Comparison of ENCODE assay signal across 17 cellular contexts in genomic region chr6:34722451-34722850, GRCh38. TPM values are rescaled to one million over a fixed set of nuclear protein-coding genes. Genes with fewer than 3 reads are reported as not detected.
DNase-seq lines count a peak whose midpoint lies in the region; ATAC-seq, FAIRE-seq and TF ChIP-seq lines count a peak whose summit lies in the region.
"Had no signal": no experiment of that assay in that cellular context is flagged by ENCODE, and none has a peak within 500 bp of the region (broad histone marks: within the 10 kb centered on the region; RNA-seq: fewer than 3 reads in every experiment).

No MANE protein-coding gene starts in this region.

- peak overlapping the region; percentile 86 for H3K27ac Mint-ChIP-seq in mesothelial cell of epicardium
- no peak overlapping the region for H3K27ac Mint-ChIP-seq in activated naive CD4-positive, alpha-beta T cell treated with anti-CD3 and anti-CD28 coated beads, Interleukin-2, amount 50 U/mL, for 72 hours
- H3K27ac Mint-ChIP-seq: CD8-positive, alpha-beta memory T cell; IgD-negative memory B cell had no signal

- no peaks in the 10 kb centered on the region for H3K79me2 ChIP-seq in HepG2 (ENCODE audit: insufficient read depth, low read length)

- BruUV-seq in HepG2 (replicated peaks; lab: Mats Ljungman, UMichigan): no TSS peak

- FAIRE-seq in HepG2 (lab: Jason Lieb, UNC): no peak

- H3K9ac ChIP-seq in HepG2 (ENCODE audit: insufficient read depth, low read depth, low read length): no peak overlapping the region

- DNase-seq in HepG2 (ENCODE audit: low spot score) (no peak), right lobe of liver (no peak), amniotic epithelial cell (ENCODE audit: low read depth) (peak; percentile 42), mesothelial cell of epicardium (ENCODE audit: low spot score in 2 of 2, unreplicated experiment in 2 of 2) (no peak), upper lobe of right lung (no peak), left colon (no peak), NCI-H446 treated with DMSO at 0.1 percent for 48 hours (lab: John Stamatoyannopoulos, UW) (no peak)
- no peak for DNase-seq in activated naive CD4-positive, alpha-beta T cell treated with anti-CD3 and anti-CD28 coated beads, Interleukin-2, amount 50 U/mL, for 72 hours (ENCODE audit: low spot score in 2 of 2)
- DNase-seq: AML-193; CD8-positive, alpha-beta memory T cell; DMS53; GF-D8; GOT3; HCEC 1CT had no signal

- no peaks in the 10 kb centered on the region for H3K27me3 Mint-ChIP-seq in mesothelial cell of epicardium (ENCODE audit: low read depth)
- H3K27me3 Mint-ChIP-seq: IgD-negative memory B cell had no signal

- no peak overlapping the region for H3K27ac ChIP-seq in HepG2 (ENCODE audit: extremely low read length, insufficient read depth, low read length)
- no peak overlapping the region for H3K27ac ChIP-seq in right lobe of liver
- H3K27ac ChIP-seq in upper lobe of right lung: no peak overlapping the region
- H3K27ac ChIP-seq: 22Rv1, BLaER1 had no signal

- intact Hi-C loops in HepG2 (cut with micrococcal nuclease; ENCODE audit: unreplicated experiment) (no loop called here), right lobe of liver (cut with DNase I) (no loop called here), upper lobe of right lung (cut with DNase I) (no loop called here), left colon (cut with DNase I, micrococcal nuclease) (no loop called here)

- in situ Hi-C loops in HepG2 (cut with HindIII; ENCODE audit: extremely low pct_ligation_motif_present, low pct_unique_long_range_greater_than_20kb): no loop called here

- H3K4me1 ChIP-seq in HepG2 (ENCODE audit: insufficient read depth, low read length): peaks cover 37% of the 10 kb centered on the region
- no peaks in the 10 kb centered on the region for H3K4me1 ChIP-seq in right lobe of liver
- H3K4me1 ChIP-seq in upper lobe of right lung: peaks cover 5% of the 10 kb centered on the region

- H3K4me3 Mint-ChIP-seq in mesothelial cell of epicardium: no peak overlapping the region
- H3K4me3 Mint-ChIP-seq: CD8-positive, alpha-beta memory T cell; IgD-negative memory B cell had no signal

- no peak for TF ChIP-seq RAD21 in HepG2 (CRISPR knock-in tag; IDR thresholded peaks at IDR 0.05)

- CTCF ChIA-PET in HepG2 (lab: Yijun Ruan, JAX; ENCODE audit: low intra/inter-chr PET ratio, low total read pairs): no interaction called here

- H3K4me2 ChIP-seq in HepG2 (ENCODE audit: low read depth, low read length): peak overlapping the region; percentile 53

- H4K20me1 ChIP-seq in HepG2 (ENCODE audit: insufficient read depth, low read length): no peaks in the 10 kb centered on the region
- H4K20me1 ChIP-seq: BLaER1 had no signal

- H3K9me3 Mint-ChIP-seq in mesothelial cell of epicardium: peaks cover 5% of the 10 kb centered on the region
- no peaks in the 10 kb centered on the region for H3K9me3 Mint-ChIP-seq in activated naive CD4-positive, alpha-beta T cell treated with anti-CD3 and anti-CD28 coated beads, Interleukin-2, amount 50 U/mL, for 72 hours

- H3K9me3 ChIP-seq in HepG2 (ENCODE audit: low read length): 0 out of 2 replicates have a peak, but pooled peaks cover 6% of the 10 kb centered on the region
- H3K9me3 ChIP-seq in right lobe of liver: no peaks in the 10 kb centered on the region
- no peaks in the 10 kb centered on the region for H3K9me3 ChIP-seq in upper lobe of right lung

- H3K36me3 ChIP-seq in HepG2 (replicated peaks in 1 of 2; ENCODE audit: control insufficient read depth in 1 of 2, insufficient read depth in 2 of 2, low read length in 2 of 2): no peaks in the 10 kb centered on the region
- no peaks in the 10 kb centered on the region for H3K36me3 ChIP-seq in right lobe of liver
- H3K36me3 ChIP-seq in upper lobe of right lung: no peaks in the 10 kb centered on the region
- H3K36me3 ChIP-seq: BLaER1 had no signal

- H3K36me3 Mint-ChIP-seq in mesothelial cell of epicardium: no peaks in the 10 kb centered on the region
- H3K36me3 Mint-ChIP-seq in activated naive CD4-positive, alpha-beta T cell treated with anti-CD3 and anti-CD28 coated beads, Interleukin-2, amount 50 U/mL, for 72 hours: no peaks in the 10 kb centered on the region
- H3K36me3 Mint-ChIP-seq: CD8-positive, alpha-beta memory T cell had no signal

- ATAC-seq in HepG2 (no peak; the same call in 2 of the 3 replicates), right lobe of liver (no peak), upper lobe of right lung (peak; percentile 38), left colon (no peak)
- no peak for ATAC-seq in activated naive CD4-positive, alpha-beta T cell treated with anti-CD3 and anti-CD28 coated beads, Interleukin-2, amount 50 U/mL, for 72 hours

- H2AFZ ChIP-seq in HepG2 (ENCODE audit: low read length): peak overlapping the region; percentile 76

- TF ChIP-seq CTCF in HepG2 (CRISPR knock-in tag; IDR thresholded peaks at IDR 0.05) (no peak), right lobe of liver (IDR thresholded peaks at IDR 0.05) (no peak), mesothelial cell of epicardium (IDR thresholded peaks at IDR 0.05; ENCODE audit: unreplicated experiment) (no peak), upper lobe of right lung (IDR thresholded peaks at IDR 0.05) (no peak)

- TF ChIP-seq EP300 in HepG2 (IDR thresholded peaks at IDR 0.05; ENCODE audit: low read depth in 2 of 2, low read length in 2 of 2) (no peak), HepG2 (CRISPR knock-in tag; IDR thresholded peaks at IDR 0.05; ENCODE audit: borderline replicate concordance) (no peak)

- peaks cover 28% of the 10 kb centered on the region for H3K4me1 Mint-ChIP-seq in mesothelial cell of epicardium
- H3K4me1 Mint-ChIP-seq: CD8-positive, alpha-beta memory T cell had no signal

- TF ChIP-seq POLR2A in HepG2 (IDR thresholded peaks at IDR 0.05; ENCODE audit: insufficient read depth in 1 of 2, low read depth in 2 of 2, low read length in 2 of 2): no peak
- no peak for TF ChIP-seq POLR2A in right lobe of liver (IDR thresholded peaks at IDR 0.05)

- H3K27me3 ChIP-seq in HepG2 (ENCODE audit: control insufficient read depth in 1 of 2, insufficient read depth in 2 of 2, low read length in 2 of 2): no peaks in the 10 kb centered on the region
- no peaks in the 10 kb centered on the region for H3K27me3 ChIP-seq in right lobe of liver
- no peaks in the 10 kb centered on the region for H3K27me3 ChIP-seq in upper lobe of right lung
- H3K27me3 ChIP-seq: BLaER1 had no signal

- 53% methylated on average over 8 of the region's 8 CpGs for WGBS in HepG2 (ENCODE audit: low lambda C conversion rate)
- 80% methylated on average over 3 of the region's 8 CpGs for WGBS in right lobe of liver (ENCODE audit: insufficient coverage, low coverage, low lambda C conversion rate, missing lambda C conversion rate)

- H3K4me3 ChIP-seq in HepG2 (replicated peaks in 1 of 3; ENCODE audit: insufficient read depth in 1 of 3, low read depth in 2 of 3, low read length in 3 of 3) (no peak overlapping the region), right lobe of liver (no peak overlapping the region), upper lobe of right lung (no peak overlapping the region)
- H3K4me3 ChIP-seq: BLaER1 had no signal

- POLR2A ChIA-PET in HepG2 (lab: Yijun Ruan, JAX): interaction anchor here (0.7 kb wide), 1 partner anchor 94 kb away, joined by 3 read pairs; no protein-coding TSS in a partner anchor

RNA-seq across cellular contexts. Expression of gene ILRUN, which starts 25.9 kb away (rescaled TPM):
- 66.6 and 90.8 TPM in 2 replicates for total RNA-seq in HepG2 (2016; rRNA removed; fragmentation: Illumina TruSeq; extraction: Trizol)
- 20.3 and 22.0 TPM in 2 replicates for total RNA-seq in HepG2 (2016; cell fraction: cytosol; rRNA removed; fragmentation: Illumina TruSeq; extraction: Trizol; ENCODE audit: low read depth)
- total RNA-seq in HepG2 (2016; cell fraction: insoluble cytoplasmic fraction; rRNA removed; fragmentation: Illumina TruSeq; extraction: Trizol): 66.5 and 79.2 TPM in 2 replicates
- 93.9 and 107 TPM in 2 replicates for total RNA-seq in HepG2 (2016; cell fraction: membrane; rRNA removed; fragmentation: Illumina TruSeq; extraction: Trizol)
- 37.4 and 39.5 TPM in 2 replicates for total RNA-seq in HepG2 (2016; cell fraction: nucleus; rRNA removed; fragmentation: Illumina TruSeq; extraction: Trizol)
- 45.5 and 50.6 TPM in 2 replicates for polyA plus RNA-seq in HepG2 (2011; rRNA removed)
- polyA plus RNA-seq in HepG2 (2011; cell fraction: cytosol; rRNA removed): 39.2 and 46.8 TPM in 2 replicates
- 18.1 and 22.0 TPM in 2 replicates for polyA plus RNA-seq in HepG2 (2011; cell fraction: nucleus; rRNA removed)
- 76.7 and 76.9 TPM in 2 replicates for polyA plus RNA-seq in HepG2 (2012)
- 23.8 and 24.6 TPM in 2 replicates for polyA plus RNA-seq in HepG2 (2016; cell fraction: cytosol; fragmentation: Illumina TruSeq; extraction: Trizol; ENCODE audit: low read depth)
- polyA plus RNA-seq in HepG2 (2016; cell fraction: insoluble cytoplasmic fraction; fragmentation: Illumina TruSeq; extraction: Trizol; ENCODE audit: low read depth): 79.1 and 86.9 TPM in 2 replicates
- polyA plus RNA-seq in HepG2 (2016; cell fraction: membrane; fragmentation: Illumina TruSeq; extraction: Trizol; ENCODE audit: low read depth): 82.0 and 93.2 TPM in 2 replicates
- polyA plus RNA-seq in HepG2 (2016; cell fraction: nucleus; fragmentation: Illumina TruSeq; extraction: Trizol; ENCODE audit: insufficient read depth, low read depth): 42.3 and 46.6 TPM in 2 replicates
- 122 and 124 TPM in 2 replicates for polyA minus RNA-seq in HepG2 (2011; rRNA and poly(A)+ RNA removed; ENCODE audit: low replicate concordance)
- 45.1 and 48.4 TPM in 2 replicates for polyA minus RNA-seq in HepG2 (2011; cell fraction: cytosol; rRNA and poly(A)+ RNA removed)
- polyA minus RNA-seq in HepG2 (2011; cell fraction: nucleus; rRNA and poly(A)+ RNA removed): 27.2 and 30.5 TPM in 2 replicates
- total RNA-seq in right lobe of liver: 10 to 100 TPM; 55.5 to 89.1 (median 67.1) TPM
- 55.6 to 61.0 TPM (median 59.4 TPM) in 3 replicates for total RNA-seq in mesothelial cell of epicardium
- total RNA-seq in upper lobe of right lung: 101 TPM
- 10 to 100 TPM; 48.0 to 57.6 TPM for total RNA-seq in left colon
- total RNA-seq in activated naive CD4-positive, alpha-beta T cell treated with anti-CD3 and anti-CD28 coated beads, Interleukin-2, amount 50 U/mL, for 72 hours: 10 to 100 TPM; 53.3 to 64.1 TPM

RNA-seq across cellular contexts. Expression of gene SNRPC, which starts 34.9 kb away (rescaled TPM):
- total RNA-seq in HepG2 (2016; rRNA removed; fragmentation: Illumina TruSeq; extraction: Trizol) (291 and 370 TPM in 2 replicates), right lobe of liver (10 to 100 TPM; 29.6 to 61.3 (median 33.3) TPM), mesothelial cell of epicardium (112 to 113 TPM (median 113 TPM) in 3 replicates), upper lobe of right lung (53.5 TPM), left colon (10 to 100 TPM; 54.8 to 60.7 TPM)
- 161 and 169 TPM in 2 replicates for total RNA-seq in HepG2 (2016; cell fraction: cytosol; rRNA removed; fragmentation: Illumina TruSeq; extraction: Trizol; ENCODE audit: low read depth)
- 295 and 368 TPM in 2 replicates for total RNA-seq in HepG2 (2016; cell fraction: insoluble cytoplasmic fraction; rRNA removed; fragmentation: Illumina TruSeq; extraction: Trizol)
- total RNA-seq in HepG2 (2016; cell fraction: membrane; rRNA removed; fragmentation: Illumina TruSeq; extraction: Trizol): 135 and 139 TPM in 2 replicates
- 91.8 and 101 TPM in 2 replicates for total RNA-seq in HepG2 (2016; cell fraction: nucleus; rRNA removed; fragmentation: Illumina TruSeq; extraction: Trizol)
- polyA plus RNA-seq in HepG2 (2011; rRNA removed): 212 and 226 TPM in 2 replicates
- polyA plus RNA-seq in HepG2 (2011; cell fraction: cytosol; rRNA removed): 294 and 326 TPM in 2 replicates
- 83.3 and 97.3 TPM in 2 replicates for polyA plus RNA-seq in HepG2 (2011; cell fraction: nucleus; rRNA removed)
- polyA plus RNA-seq in HepG2 (2012): 181 and 228 TPM in 2 replicates
- polyA plus RNA-seq in HepG2 (2016; cell fraction: cytosol; fragmentation: Illumina TruSeq; extraction: Trizol; ENCODE audit: low read depth): 220 TPM in 2 replicates
- 479 and 482 TPM in 2 replicates for polyA plus RNA-seq in HepG2 (2016; cell fraction: insoluble cytoplasmic fraction; fragmentation: Illumina TruSeq; extraction: Trizol; ENCODE audit: low read depth)
- 152 TPM in 2 replicates for polyA plus RNA-seq in HepG2 (2016; cell fraction: membrane; fragmentation: Illumina TruSeq; extraction: Trizol; ENCODE audit: low read depth)
- 204 and 206 TPM in 2 replicates for polyA plus RNA-seq in HepG2 (2016; cell fraction: nucleus; fragmentation: Illumina TruSeq; extraction: Trizol; ENCODE audit: insufficient read depth, low read depth)
- polyA minus RNA-seq in HepG2 (2011; rRNA and poly(A)+ RNA removed; ENCODE audit: low replicate concordance): 113 and 123 TPM in 2 replicates
- 55.6 and 55.7 TPM in 2 replicates for polyA minus RNA-seq in HepG2 (2011; cell fraction: cytosol; rRNA and poly(A)+ RNA removed)
- polyA minus RNA-seq in HepG2 (2011; cell fraction: nucleus; rRNA and poly(A)+ RNA removed): 29.7 and 31.5 TPM in 2 replicates
- total RNA-seq in activated naive CD4-positive, alpha-beta T cell treated with anti-CD3 and anti-CD28 coated beads, Interleukin-2, amount 50 U/mL, for 72 hours: 100 to 1,000 TPM; 134 to 152 TPM
